11 cellular contexts compared by ENCODE assay signal in the genomic region with DNA sequence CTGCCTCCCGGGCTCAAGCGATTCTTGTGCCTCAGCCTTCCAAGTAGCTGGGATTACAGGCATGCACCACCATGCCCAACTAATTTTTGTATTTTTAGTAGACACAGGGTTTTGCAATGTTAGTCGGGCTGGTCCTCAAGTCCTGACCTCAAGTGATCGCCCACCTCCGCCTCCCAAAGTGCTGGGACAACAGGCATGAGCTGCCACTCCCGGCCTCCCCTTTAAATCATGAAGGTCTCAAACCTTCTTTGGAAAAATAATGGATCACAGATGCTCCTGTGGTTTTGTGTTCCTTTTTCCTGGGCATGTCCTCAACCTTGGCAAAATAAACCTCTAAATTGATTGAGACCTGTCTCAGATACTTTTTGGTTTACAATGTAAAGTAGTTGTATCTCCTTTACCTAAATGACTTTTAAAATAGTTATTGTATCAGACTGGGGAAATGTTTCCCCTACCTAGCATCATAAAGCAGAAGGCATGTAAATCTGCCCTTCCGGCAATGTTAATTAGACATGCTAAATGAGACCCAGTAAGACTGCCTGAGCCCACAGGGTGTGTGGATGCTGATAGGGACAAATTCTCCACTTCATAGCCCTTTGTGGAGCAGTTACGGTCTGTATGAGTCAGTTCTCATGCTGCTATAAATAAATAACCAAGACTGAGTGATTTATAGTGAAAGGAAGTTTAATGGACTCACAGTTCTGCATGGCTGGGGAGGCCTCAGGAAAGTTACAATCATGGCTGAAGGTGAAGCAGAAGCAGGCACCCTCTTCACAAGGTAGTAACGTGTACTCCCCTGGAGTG. TPM values are rescaled to one million over a fixed set of nuclear protein-coding genes. Genes with fewer than 3 reads are reported as not detected.
DNase-seq lines count a peak whose midpoint lies in the region; ATAC-seq, FAIRE-seq and TF ChIP-seq lines count a peak whose summit lies in the region.
"Had no signal": no experiment of that assay in that cellular context is flagged by ENCODE, and none has a peak within 500 bp of the region (broad histone marks: within the 10 kb centered on the region; RNA-seq: fewer than 3 reads in every experiment).

No MANE protein-coding gene starts in this region.

- H3K36me3 ChIP-seq in GM12878 (ENCODE audit: control insufficient read depth in 2 of 2, insufficient read depth in 2 of 2, low read length in 1 of 2): no peaks in the 10 kb centered on the region
- H3K36me3 ChIP-seq: Peyer's patch had no signal

- SMC1A ChIA-PET in GM12878 (lab: Charles Lee; ENCODE audit: uncharacterized antibody, unreplicated experiment): interaction anchor here (1.0 to 1.4 kb wide), 2 partner anchors 16 to 28 kb away, joined by 3 to 4 read pairs; a partner anchor contains a TSS

- H3K4me1 Mint-ChIP-seq in naive B cell (peaks cover 8 to 13% (median 9%) of the 10 kb centered on the region in 3 donors), CD14-positive monocyte (peaks cover 12% of the 10 kb centered on the region)
- H3K4me1 Mint-ChIP-seq: immature natural killer cell had no signal

- TF ChIP-seq EP300 in GM12878 (IDR thresholded peaks at IDR 0.05; ENCODE audit: borderline replicate concordance in 1 of 2, control insufficient read depth in 1 of 2, low read depth in 2 of 2, low read length in 2 of 2): no peak

- TF ChIP-seq CTCF in GM12878 (IDR thresholded peaks at IDR 0.05 in 2 of 3, conservative IDR thresholded peaks at IDR 0.05 in 1 of 3; ENCODE audit: control insufficient read depth in 2 of 3, extremely low read depth in 1 of 3, insufficient read depth in 1 of 3, low read depth in 3 of 3, low read length in 3 of 3) (no peak), CD14-positive monocyte (IDR thresholded peaks at IDR 0.05) (no peak)

- no peaks in the 10 kb centered on the region for H3K27me3 ChIP-seq in GM12878 (replicated peaks in 1 of 2; ENCODE audit: control insufficient read depth in 2 of 2, insufficient read depth in 2 of 2, low read length in 1 of 2)
- H3K27me3 ChIP-seq: Peyer's patch had no signal

- no TSS peak for BruUV-seq in GM12878 (replicated peaks; lab: Mats Ljungman, UMichigan)

- no peak for TF ChIP-seq POLR2A in GM12878 (IDR thresholded peaks at IDR 0.05; ENCODE audit: low read depth, low read length)

- H3K27ac ChIP-seq in GM12878 (ENCODE audit: control insufficient read depth, insufficient read depth): no peak overlapping the region

- CTCF ChIA-PET in GM12878 (lab: Yijun Ruan, JAX): interaction anchor here (0.6 to 0.9 kb wide), 2 partner anchors 14 to 38 kb away, joined by 4 read pairs; no protein-coding TSS in a partner anchor

- DNase-seq in GM12878 (ENCODE audit: low read depth, low spot score): peak; percentile 55
- no peak for DNase-seq in naive B cell
- DNase-seq in activated T-cell treated with anti-CD3 and anti-CD28 coated beads, Interleukin-2, amount 50 U/mL, for 1 hour: no peak
- no peak for DNase-seq in CD14-positive monocyte (ENCODE audit: low spot score)
- no peak for DNase-seq in NK-92 (lab: John Stamatoyannopoulos, UW; ENCODE audit: unreplicated experiment)
- DNase-seq in germinal center (ENCODE audit: low spot score): no peak
- DNase-seq: activated naive CD4-positive, alpha-beta T cell treated with anti-CD3 and anti-CD28 coated beads, Interleukin-2, amount 50 U/mL, for 16 hours; immature natural killer cell; Peyer's patch had no signal

- H3K36me3 Mint-ChIP-seq in naive B cell (peaks cover 6 to 11% of the 10 kb centered on the region in 2 donors), CD14-positive monocyte (peaks cover 0 to 6% of the 10 kb centered on the region in 2 donors)

- H3K27me3 Mint-ChIP-seq in naive B cell (peaks cover 0 to 11% (median 8%) of the 10 kb centered on the region in 3 donors), CD14-positive monocyte (ENCODE audit: low read depth in 3 of 3) (peaks cover 2 to 4% (median 3%) of the 10 kb centered on the region in 3 donors)

- RAD21 ChIA-PET in GM12878 (lab: Charles Lee; ENCODE audit: unreplicated experiment): no interaction called here

- H4K20me1 ChIP-seq in GM12878 (ENCODE audit: control insufficient read depth, insufficient read depth): no peaks in the 10 kb centered on the region

- no peak overlapping the region for H3K4me2 ChIP-seq in GM12878 (ENCODE audit: control insufficient read depth, insufficient read depth)

- peaks cover 12% of the 10 kb centered on the region; the same call in 2 of the 3 replicates for H3K9me3 ChIP-seq in GM12878 (replicated peaks; ENCODE audit: control insufficient read depth, insufficient read depth, low read length)

- no peak overlapping the region for H2AFZ ChIP-seq in GM12878 (ENCODE audit: control insufficient read depth, low read depth, low read length)

- 55% methylated on average over 9 of the region's 9 CpGs for WGBS in GM12878 (ENCODE audit: insufficient coverage, insufficient replicate concordance, low lambda C conversion rate, missing lambda C conversion rate)

- no peak overlapping the region for H3K9ac ChIP-seq in GM12878 (ENCODE audit: control insufficient read depth, insufficient read depth, low read length)

- ATAC-seq in GM18858 (IDR thresholded peaks at IDR 0.05; ENCODE audit: unreplicated experiment) (peak; percentile 55), HG03442 (IDR thresholded peaks at IDR 0.05; ENCODE audit: unreplicated experiment) (peak; percentile 75), GM12878 (peak; percentile 96), naive B cell (ENCODE audit: low read depth in 2 of 2) (peak; percentile 65 to 73)

- H3K27ac Mint-ChIP-seq in naive B cell: peak overlapping the region in 2 of 6 donors; percentile 3 to 83
- peak overlapping the region in 1 of 7 donors; percentile 54 for H3K27ac Mint-ChIP-seq in CD14-positive monocyte
- H3K27ac Mint-ChIP-seq: immature natural killer cell had no signal

- H3K79me2 ChIP-seq in GM12878 (ENCODE audit: control insufficient read depth, insufficient read depth, low read length): no peaks in the 10 kb centered on the region

- POLR2A ChIA-PET in GM12878 (lab: Charles Lee): no interaction called here

- no peak overlapping the region for H3K4me3 ChIP-seq in GM12878
- H3K4me3 ChIP-seq: Peyer's patch had no signal

- in situ Hi-C loops in GM12878 (cut with MboI): no loop called here

- FAIRE-seq in GM12878 (lab: Jason Lieb, UNC): no peak

- H3K9me3 Mint-ChIP-seq in naive B cell: peaks cover 7 to 18% (median 13%) of the 10 kb centered on the region in 7 donors
- peaks cover 16 to 29% (median 20%) of the 10 kb centered on the region in 7 donors for H3K9me3 Mint-ChIP-seq in CD14-positive monocyte

- H3K4me3 Mint-ChIP-seq in naive B cell (peak overlapping the region in 2 of 8 donors; percentile 32 to 62), CD14-positive monocyte (no peak overlapping the region)
- H3K4me3 Mint-ChIP-seq: immature natural killer cell had no signal

- TF ChIP-seq RAD21 in GM12878 (IDR thresholded peaks at IDR 0.05; ENCODE audit: insufficient read depth, low read depth, low read length): no peak

- intact Hi-C loops in GM12878 (cut with micrococcal nuclease; ENCODE audit: unreplicated experiment) (loop anchor here (2.0 kb wide), 1 partner anchor 37 kb away; a partner anchor contains a TSS), CD14-positive monocyte (cut with micrococcal nuclease) (no loop called here)

- H3K4me1 ChIP-seq in GM12878 (ENCODE audit: control insufficient read depth, insufficient read depth, low read length): peaks cover 4% of the 10 kb centered on the region; the same call in 1 of the 2 replicates
- H3K4me1 ChIP-seq: Peyer's patch had no signal

RNA-seq across cellular contexts. Expression of a gene that starts 27.8 kb away (rescaled TPM):
- total RNA-seq in GM12878 (2013; cell fraction: nucleolus; rRNA removed): 5.4 and 10.0 TPM in 2 replicates
- total RNA-seq in GM12878 (2014; rRNA removed) (103 and 116 TPM in 2 replicates), GM12878 (2014; rRNA removed; fragmentation: Illumina TruSeq; extraction: Trizol) (46.8 and 47.6 TPM in 2 replicates), GM12878 (2021) (66.6 and 68.0 TPM in 2 replicates)
- polyA plus RNA-seq in GM12878 (2011; ENCODE audit: low read depth): 16.0 TPM
- polyA plus RNA-seq in GM12878 (2011; rRNA removed) (18.5 and 21.5 TPM in 2 replicates), GM12878 (2014; fragmentation: Illumina TruSeq; extraction: Trizol) (26.9 and 37.3 TPM in 2 replicates), GM12878 (2014; fragmentation: Nextera tagmentation; extraction: Ambion mirVana) (10 to 100 TPM; 16.9 to 42.2 TPM), GM12878 (2014; rRNA removed) (138 and 139 TPM in 2 replicates), GM12878 (2016; fragmentation: Nextera tagmentation; extraction: Ambion mirVana) (100 to 1,000 TPM; 119 to 126 TPM), naive B cell (ENCODE audit: low read depth in 6 of 6) (10 to 100 TPM; 15.4 to 44.6 (median 32.2) TPM), CD14-positive monocyte (100 to 1,000 TPM; 100 to 114 TPM)
- polyA plus RNA-seq in GM12878 (2011; cell fraction: cytosol; rRNA removed): 38.3 and 60.3 TPM in 2 replicates
- polyA plus RNA-seq in GM12878 (2011; cell fraction: nucleus; rRNA removed): 24.5 and 34.7 TPM in 2 replicates
- 22.8 and 25.9 TPM in 2 replicates for polyA plus RNA-seq in GM12878 (2012)
- polyA minus RNA-seq in GM12878 (2011; rRNA and poly(A)+ RNA removed): 8.2 and 14.3 TPM in 2 replicates
- 5.7 and 9.9 TPM in 2 replicates for polyA minus RNA-seq in GM12878 (2011; cell fraction: cytosol; rRNA and poly(A)+ RNA removed)
- polyA minus RNA-seq in GM12878 (2011; cell fraction: nucleus; rRNA and poly(A)+ RNA removed): 10.4 and 16.0 TPM in 2 replicates

RNA-seq across cellular contexts. Expression of a gene that starts 37.2 kb away (rescaled TPM):
- 0.35 and 0.61 TPM in 2 replicates for total RNA-seq in GM12878 (2013; cell fraction: nucleolus; rRNA removed)
- total RNA-seq in GM12878 (2014; rRNA removed): 8.9 and 9.1 TPM in 2 replicates
- 9.2 and 10.5 TPM in 2 replicates for total RNA-seq in GM12878 (2014; rRNA removed; fragmentation: Illumina TruSeq; extraction: Trizol)
- 14.1 and 15.2 TPM in 2 replicates for total RNA-seq in GM12878 (2021)
- polyA plus RNA-seq in GM12878 (2011; ENCODE audit: low read depth): 0.93 TPM
- 0.48 and 0.72 TPM in 2 replicates for polyA plus RNA-seq in GM12878 (2011; rRNA removed)
- polyA plus RNA-seq in GM12878 (2011; cell fraction: cytosol; rRNA removed): 0.46 and 0.57 TPM in 2 replicates
- polyA plus RNA-seq in GM12878 (2011; cell fraction: nucleus; rRNA removed): 0.19 and 0.28 TPM in 2 replicates
- 0.60 and 0.80 TPM in 2 replicates for polyA plus RNA-seq in GM12878 (2012)
- polyA plus RNA-seq in GM12878 (2014; fragmentation: Illumina TruSeq; extraction: Trizol): 6.6 and 7.5 TPM in 2 replicates
- polyA plus RNA-seq in GM12878 (2014; fragmentation: Nextera tagmentation; extraction: Ambion mirVana): 10 to 100 TPM in 1 of 2 experiments, 1 to 10 TPM in 1; 4.4 to 11.9 TPM
- polyA plus RNA-seq in GM12878 (2014; rRNA removed): 13.7 and 17.2 TPM in 2 replicates
- polyA plus RNA-seq in GM12878 (2016; fragmentation: Nextera tagmentation; extraction: Ambion mirVana): 10 to 100 TPM; 16.2 to 16.4 TPM
- 0.22 and 0.46 TPM in 2 replicates for polyA minus RNA-seq in GM12878 (2011; rRNA and poly(A)+ RNA removed)
- not detected in 2 replicates for polyA minus RNA-seq in GM12878 (2011; cell fraction: cytosol; rRNA and poly(A)+ RNA removed)
- 0.36 TPM in 1 of 2 replicates, not detected in the other for polyA minus RNA-seq in GM12878 (2011; cell fraction: nucleus; rRNA and poly(A)+ RNA removed)
- polyA plus RNA-seq in naive B cell (ENCODE audit: low read depth in 6 of 6): 10 to 100 TPM in 4 of 6 donors, 1 to 10 TPM in 2; 7.4 to 14.5 (median 10.6) TPM
- under 1 TPM; 0.32 to 0.40 TPM for polyA plus RNA-seq in CD14-positive monocyte

RNA-seq across cellular contexts. Expression of a gene that starts 37.3 kb away (rescaled TPM):
- total RNA-seq in GM12878 (2013; cell fraction: nucleolus; rRNA removed): 64.4 and 79.2 TPM in 2 replicates
- total RNA-seq in GM12878 (2014; rRNA removed) (10.3 and 10.4 TPM in 2 replicates), GM12878 (2014; rRNA removed; fragmentation: Illumina TruSeq; extraction: Trizol) (14.6 and 15.0 TPM in 2 replicates), GM12878 (2021) (15.6 and 18.8 TPM in 2 replicates)
- 7.3 TPM for polyA plus RNA-seq in GM12878 (2011; ENCODE audit: low read depth)
- polyA plus RNA-seq in GM12878 (2011; rRNA removed) (21.6 and 23.3 TPM in 2 replicates), GM12878 (2014; fragmentation: Illumina TruSeq; extraction: Trizol) (18.3 and 21.6 TPM in 2 replicates), GM12878 (2014; fragmentation: Nextera tagmentation; extraction: Ambion mirVana) (10 to 100 TPM; 26.2 to 37.0 TPM), GM12878 (2014; rRNA removed) (17.6 TPM in 2 replicates), GM12878 (2016; fragmentation: Nextera tagmentation; extraction: Ambion mirVana) (10 to 100 TPM; 18.0 to 22.6 TPM), naive B cell (ENCODE audit: low read depth in 6 of 6) (10 to 100 TPM in 2 of 6 donors, 1 to 10 TPM in 4; 6.5 to 15.1 (median 9.7) TPM), CD14-positive monocyte (1 to 10 TPM; 4.1 to 4.3 TPM)
- 16.9 and 17.7 TPM in 2 replicates for polyA plus RNA-seq in GM12878 (2011; cell fraction: cytosol; rRNA removed)
- 39.9 and 45.9 TPM in 2 replicates for polyA plus RNA-seq in GM12878 (2011; cell fraction: nucleus; rRNA removed)
- polyA plus RNA-seq in GM12878 (2012): 8.0 and 8.2 TPM in 2 replicates
- polyA minus RNA-seq in GM12878 (2011; rRNA and poly(A)+ RNA removed): 17.3 and 26.0 TPM in 2 replicates
- polyA minus RNA-seq in GM12878 (2011; cell fraction: cytosol; rRNA and poly(A)+ RNA removed): 9.6 and 12.6 TPM in 2 replicates
- polyA minus RNA-seq in GM12878 (2011; cell fraction: nucleus; rRNA and poly(A)+ RNA removed): 15.8 and 25.6 TPM in 2 replicates

RNA-seq across cellular contexts. Expression of a gene that starts 59.0 kb away (rescaled TPM):
- total RNA-seq in GM12878 (2013; cell fraction: nucleolus; rRNA removed): 32.4 and 33.1 TPM in 2 replicates
- total RNA-seq in GM12878 (2014; rRNA removed) (3.5 and 4.0 TPM in 2 replicates), GM12878 (2014; rRNA removed; fragmentation: Illumina TruSeq; extraction: Trizol) (3.8 and 4.3 TPM in 2 replicates), GM12878 (2021) (11.0 and 12.2 TPM in 2 replicates)
- 1.2 TPM for polyA plus RNA-seq in GM12878 (2011; ENCODE audit: low read depth)
- polyA plus RNA-seq in GM12878 (2011; rRNA removed) (1.2 and 1.6 TPM in 2 replicates), GM12878 (2014; fragmentation: Illumina TruSeq; extraction: Trizol) (6.0 and 6.6 TPM in 2 replicates), GM12878 (2014; fragmentation: Nextera tagmentation; extraction: Ambion mirVana) (1 to 10 TPM; 1.2 to 1.3 TPM), GM12878 (2014; rRNA removed) (4.7 and 4.8 TPM in 2 replicates), GM12878 (2016; fragmentation: Nextera tagmentation; extraction: Ambion mirVana) (1 to 10 TPM; 5.6 to 6.3 TPM), naive B cell (ENCODE audit: low read depth in 6 of 6) (10 to 100 TPM; 13.8 to 43.2 (median 29.3) TPM), CD14-positive monocyte (10 to 100 TPM in 1 of 2 donors, 1 to 10 TPM in 1; 6.0 to 11.0 TPM)
- 1.3 and 1.7 TPM in 2 replicates for polyA plus RNA-seq in GM12878 (2011; cell fraction: cytosol; rRNA removed)
- polyA plus RNA-seq in GM12878 (2011; cell fraction: nucleus; rRNA removed): 2.2 and 2.5 TPM in 2 replicates
- polyA plus RNA-seq in GM12878 (2012): 1.2 and 1.5 TPM in 2 replicates
- polyA minus RNA-seq in GM12878 (2011; rRNA and poly(A)+ RNA removed): 2.6 and 2.9 TPM in 2 replicates
- polyA minus RNA-seq in GM12878 (2011; cell fraction: cytosol; rRNA and poly(A)+ RNA removed): 0.80 and 1.5 TPM in 2 replicates
- polyA minus RNA-seq in GM12878 (2011; cell fraction: nucleus; rRNA and poly(A)+ RNA removed): 2.9 and 4.5 TPM in 2 replicates
